In the genomic region with DNA sequence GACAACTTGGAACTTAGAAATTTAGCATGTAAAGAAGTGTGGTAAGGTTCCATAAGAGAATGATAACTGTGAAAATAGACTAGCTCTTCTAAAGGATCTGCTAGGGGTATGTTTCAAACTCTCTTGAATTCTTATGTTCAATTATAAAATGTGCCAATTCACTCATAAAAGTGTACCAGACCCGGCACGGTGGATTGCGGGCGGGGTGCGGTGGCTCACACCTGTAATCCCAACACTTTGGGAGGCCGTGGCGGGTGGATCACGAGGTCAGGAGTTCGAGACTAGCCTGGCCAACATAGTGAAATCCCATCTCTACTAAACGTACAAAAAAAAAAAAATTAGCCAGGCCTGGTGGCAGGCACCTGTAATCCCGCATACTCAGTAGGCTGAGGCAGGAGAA, we compare ENCODE assay signal across 10 cellular contexts.
"Had no signal": no experiment of that assay in that cellular context is flagged by ENCODE, and none has a peak within 500 bp of the region (broad histone marks: within the 10 kb centered on the region; RNA-seq: fewer than 3 reads in every experiment).

No MANE protein-coding gene starts in this region.

- ATAC-seq: activated naive CD4-positive, alpha-beta T cell treated with anti-CD3 and anti-CD28 coated beads, Interleukin-2, amount 50 U/mL, for 72 hours; activated T-cell treated with anti-CD3 and anti-CD28 coated beads, Interleukin-2, amount 50 U/mL, for 72 hours; effector memory CD8-positive, alpha-beta T cell; stimulated activated effector memory CD8-positive, alpha-beta T cell treated with anti-CD3 and anti-CD28 coated beads, Interleukin-12 subunit alpha, Interleukin-12 subunit beta, amount 100 ng/mL, for 72 hours had no signal

- DNase-seq: activated CD4-positive, alpha-beta T cell treated with anti-CD3 and anti-CD28 coated beads, Interleukin-2, amount 10 ng/mL, durations not matched to agents 7 days and 5 days; activated CD8-positive, alpha-beta memory T cell treated with anti-CD3 and anti-CD28 coated beads, Interleukin-2, amount 50 U/mL, for 48 hours; activated gamma-delta T cell; activated T-cell treated with anti-CD3 and anti-CD28 coated beads, Interleukin-2, amount 50 U/mL, for 72 hours; central memory CD4-positive, alpha-beta T cell; effector memory CD8-positive, alpha-beta T cell; hippocampal formation; stimulated activated CD4-positive, alpha-beta T cell treated with anti-CD3 and anti-CD28 coated beads, Interleukin-12 subunit alpha, Interleukin-12 subunit beta, amount 100 ng/mL, for 4 hours had no signal
